31 cellular contexts compared by ENCODE assay signal in the genomic region with DNA sequence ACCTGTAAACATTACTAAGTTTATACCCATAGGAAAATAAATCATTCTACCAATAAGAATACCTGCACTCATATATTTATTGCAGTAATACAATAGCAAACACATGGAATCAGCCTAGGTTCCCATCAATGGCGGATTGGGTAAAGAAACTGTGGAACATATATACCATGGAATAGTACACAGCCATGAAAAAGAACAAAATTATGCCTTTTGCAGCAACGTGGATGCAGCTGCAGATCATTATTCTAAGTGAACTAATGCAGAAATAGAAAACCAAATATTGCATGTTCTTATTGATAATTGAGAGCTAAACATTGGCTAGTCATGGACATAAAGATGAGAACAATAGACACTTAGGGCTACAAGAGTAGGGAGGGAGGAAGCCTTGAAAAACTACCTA.
"Had no signal": no experiment of that assay in that cellular context is flagged by ENCODE, and none has a peak within 500 bp of the region (broad histone marks: within the 10 kb centered on the region; RNA-seq: fewer than 3 reads in every experiment).

No MANE protein-coding gene starts in this region.

- H3K4me1 ChIP-seq: parathyroid adenoma, psoas muscle, right lobe of liver, sigmoid colon, stomach, thyroid gland, tibial nerve, upper lobe of left lung, vagina had no signal

- H3K27me3 Mint-ChIP-seq: naive thymus-derived CD4-positive, alpha-beta T cell; stimulated activated naive B cell treated with anti-CD40 and anti-IgM and Interleukin-4, amounts not matched to agents 10 μg/mL and 1 μg/mL and 100 μg/mL, for 72 hours; stimulated activated naive CD8-positive, alpha-beta T cell treated with anti-CD3 and anti-CD28 coated beads, Interleukin-15, Interleukin-2, amounts not matched to agents 100 ng/mL and 50 ng/mL, for 24 hours had no signal

- H3K27ac ChIP-seq: neutrophil, ovary, parathyroid adenoma, psoas muscle, right lobe of liver, sigmoid colon, stomach, thoracic aorta, thyroid gland, upper lobe of left lung, vagina had no signal

- H3K36me3 ChIP-seq: neutrophil, ovary, right lobe of liver, sigmoid colon, stomach, thoracic aorta, thyroid gland, tibial nerve, upper lobe of left lung, vagina had no signal

- H3K36me3 Mint-ChIP-seq: naive thymus-derived CD4-positive, alpha-beta T cell; stimulated activated effector memory CD8-positive, alpha-beta T cell treated with anti-CD3 and anti-CD28 coated beads, Interleukin-12 subunit alpha, Interleukin-12 subunit beta, amount 100 ng/mL, for 72 hours; stimulated activated naive B cell treated with anti-CD40 and anti-IgM and Interleukin-4, amounts not matched to agents 10 μg/mL and 1 μg/mL and 100 μg/mL, for 72 hours had no signal

- H3K79me2 ChIP-seq: parathyroid adenoma had no signal

- H3K27ac Mint-ChIP-seq: naive thymus-derived CD4-positive, alpha-beta T cell; natural killer cell; nephron; progenitor cell of endocrine pancreas; stimulated activated effector memory CD8-positive, alpha-beta T cell treated with anti-CD3 and anti-CD28 coated beads, Interleukin-12 subunit alpha, Interleukin-12 subunit beta, amount 100 ng/mL, for 72 hours; stimulated activated naive B cell treated with anti-CD40 and anti-IgM and Interleukin-4, amounts not matched to agents 10 μg/mL and 1 μg/mL and 100 μg/mL, for 72 hours; stimulated activated naive CD8-positive, alpha-beta T cell treated with anti-CD3 and anti-CD28 coated beads, Interleukin-15, Interleukin-2, amounts not matched to agents 100 ng/mL and 50 ng/mL, for 24 hours had no signal

- H3K4me3 ChIP-seq: ovary, psoas muscle, right lobe of liver, sigmoid colon, stomach, thoracic aorta, thyroid gland, upper lobe of left lung, vagina had no signal

- H3K4me3 Mint-ChIP-seq: naive thymus-derived CD4-positive, alpha-beta T cell; natural killer cell; nephron; neural crest cell; stimulated activated effector memory CD8-positive, alpha-beta T cell treated with anti-CD3 and anti-CD28 coated beads, Interleukin-12 subunit alpha, Interleukin-12 subunit beta, amount 100 ng/mL, for 72 hours; stimulated activated naive B cell treated with anti-CD40 and anti-IgM and Interleukin-4, amounts not matched to agents 10 μg/mL and 1 μg/mL and 100 μg/mL, for 72 hours; stimulated activated naive CD8-positive, alpha-beta T cell treated with anti-CD3 and anti-CD28 coated beads, Interleukin-15, Interleukin-2, amounts not matched to agents 100 ng/mL and 50 ng/mL, for 24 hours had no signal

- ATAC-seq: naive thymus-derived CD4-positive, alpha-beta T cell; natural killer cell; psoas muscle; right cardiac atrium; right lobe of liver; stimulated activated effector memory CD8-positive, alpha-beta T cell treated with anti-CD3 and anti-CD28 coated beads, Interleukin-12 subunit alpha, Interleukin-12 subunit beta, amount 100 ng/mL, for 72 hours; stimulated activated naive B cell treated with anti-CD40 and anti-IgM and Interleukin-4, amounts not matched to agents 10 μg/mL and 1 μg/mL and 100 μg/mL, for 72 hours had no signal

- H3K4me1 Mint-ChIP-seq: naive thymus-derived CD4-positive, alpha-beta T cell; natural killer cell; nephron; stimulated activated effector memory CD8-positive, alpha-beta T cell treated with anti-CD3 and anti-CD28 coated beads, Interleukin-12 subunit alpha, Interleukin-12 subunit beta, amount 100 ng/mL, for 72 hours; stimulated activated naive B cell treated with anti-CD40 and anti-IgM and Interleukin-4, amounts not matched to agents 10 μg/mL and 1 μg/mL and 100 μg/mL, for 72 hours had no signal

- H3K9ac ChIP-seq: parathyroid adenoma had no signal

- FAIRE-seq: small intestine, urothelium cell line had no signal

- DNase-seq: naive thymus-derived CD4-positive, alpha-beta T cell; natural killer cell; occipital lobe; ovary; posterior cingulate gyrus; psoas muscle; right cardiac atrium; right lobe of liver; sigmoid colon; small intestine; stimulated activated CD4-positive, alpha-beta T cell treated with anti-CD3 and anti-CD28 coated beads, Interleukin-15, amount 100 ng/mL, for 24 hours; stimulated activated CD4-positive, alpha-beta T cell treated with anti-CD3 and anti-CD28 coated beads, Interleukin-2, amount 100 ng/mL, for 24 hours; stimulated activated CD4-positive, alpha-beta T cell treated with anti-CD3 and anti-CD28 coated beads, Interleukin-2, amount 100 ng/mL, for 48 hours; stimulated activated CD4-positive, alpha-beta T cell treated with anti-CD3 and anti-CD28 coated beads, Interleukin-4, amount 100 ng/mL, for 24 hours; stimulated activated naive B cell treated with anti-CD40 and anti-IgM and Interleukin-4, amounts not matched to agents 10 μg/mL and 1 μg/mL and 100 μg/mL, for 72 hours; stimulated activated naive CD4-positive, alpha-beta T cell treated with Interleukin-2 at 50 U/mL for 16 hours; stomach; thyroid gland; trophoblast cell; upper lobe of left lung had no signal

- H3K9me3 Mint-ChIP-seq: nephron, neural crest cell had no signal

- H2AFZ ChIP-seq: parathyroid adenoma had no signal

- H3K27me3 ChIP-seq: neutrophil, ovary, right lobe of liver, sigmoid colon, stomach, thyroid gland, tibial nerve, upper lobe of left lung, vagina had no signal

- H3K9me3 ChIP-seq: neutrophil, ovary, right lobe of liver, sigmoid colon, thoracic aorta, thyroid gland, tibial nerve, upper lobe of left lung, vagina had no signal
